8 cellular contexts compared by ENCODE assay signal in the genomic region with DNA sequence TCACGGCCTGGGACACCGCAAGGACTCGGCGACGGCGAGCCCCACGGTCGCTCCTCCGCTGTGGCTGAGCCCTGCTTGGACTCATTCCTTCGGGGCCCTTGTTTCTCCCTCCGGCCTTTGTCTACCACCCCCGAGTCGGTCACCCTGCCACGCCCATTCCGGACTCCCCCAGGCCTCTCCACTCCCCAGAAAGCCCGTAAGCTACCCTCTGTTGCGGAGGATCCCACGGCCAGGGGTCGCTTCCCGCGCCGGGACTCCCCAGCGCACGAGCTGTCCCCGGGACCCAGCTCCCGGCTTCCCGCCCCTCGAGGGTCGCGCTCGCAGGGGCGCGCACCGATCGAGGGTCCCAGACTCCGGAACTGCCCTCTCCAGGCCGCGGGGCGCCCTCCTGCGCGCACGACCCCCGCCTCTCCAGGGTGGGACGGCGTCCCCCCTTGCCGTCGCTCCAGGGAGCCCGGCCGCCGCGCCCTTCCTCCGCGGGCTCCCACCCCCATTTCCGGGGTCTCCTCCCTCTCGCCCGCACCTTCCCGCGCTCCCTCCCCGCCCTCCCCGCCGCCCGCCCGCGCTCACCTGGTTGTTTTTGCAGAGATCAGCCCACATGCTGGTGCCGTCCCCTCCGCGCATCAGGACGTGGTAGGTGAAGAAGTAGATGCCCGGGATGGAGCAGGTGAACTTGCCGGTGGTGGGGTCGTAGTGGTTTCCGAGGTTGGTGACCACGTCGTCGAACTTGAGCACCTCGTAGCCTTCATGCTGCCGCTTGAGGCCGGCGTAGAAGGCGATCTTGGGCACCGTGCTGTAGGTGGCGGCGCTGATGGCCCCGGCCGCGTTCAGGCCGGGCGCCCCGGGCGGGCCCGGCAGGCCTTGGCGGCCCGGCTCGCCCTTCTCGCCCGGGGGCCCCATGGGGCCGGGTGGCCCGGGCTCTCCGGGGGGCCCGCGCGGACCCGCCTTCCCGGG. TPM values are rescaled to one million over a fixed set of nuclear protein-coding genes. Genes with fewer than 3 reads are reported as not detected.
DNase-seq lines count a peak whose midpoint lies in the region; ATAC-seq, FAIRE-seq and TF ChIP-seq lines count a peak whose summit lies in the region.

No MANE protein-coding gene starts in this region.

- FAIRE-seq in pancreas (lab: Jason Lieb, UNC) (no peak), frontal cortex (lab: Jason Lieb, UNC) (no peak)

- intact Hi-C loops in pancreas (cut with DNase I), result loop anchor here in 1 of 3 donors (10.0 kb wide), 1 partner anchor 75 kb away; no protein-coding TSS in a partner anchor

- TF ChIP-seq CTCF in choroid plexus epithelial cell (conservative IDR thresholded peaks at IDR 0.05; ENCODE audit: low read depth, low read length), result no peak
- no peak for TF ChIP-seq CTCF in pancreas (IDR thresholded peaks at IDR 0.05)

- no peaks in the 10 kb centered on the region for H3K4me1 ChIP-seq in pancreas

- ATAC-seq in GM19397 (IDR thresholded peaks at IDR 0.05; ENCODE audit: unreplicated experiment) (peak; percentile 17), HG03378 (IDR thresholded peaks at IDR 0.05; ENCODE audit: unreplicated experiment) (peak; percentile 13), pancreas (peak; percentile 21 to 62 (median 37))

- H3K27me3 ChIP-seq in pancreas, result peaks cover 0 to 4% (median 0%) of the 10 kb centered on the region in 4 donors

- H3K9me3 ChIP-seq in pancreas, result no peaks in the 10 kb centered on the region

- WGBS in pancreas, 2 donors, result 8% methylated on average over 91 to 104 of the region's 104 CpGs

- no peaks in the 10 kb centered on the region for H3K36me3 ChIP-seq in pancreas

- H3K27ac ChIP-seq in pancreas, result no peak overlapping the region

- DNase-seq in D341Med (ENCODE audit: low spot score) (peak; percentile 66), choroid plexus epithelial cell (ENCODE audit: low read depth) (no peak), pancreas (peak in 2 of 6 donors; percentile 57 to 60), hippocampal formation (lab: John Stamatoyannopoulos, UW) (no peak), NCI-H2107 (lab: John Stamatoyannopoulos, UW) (no peak), frontal cortex (ENCODE audit: low spot score in 2 of 2) (no peak)

- peak overlapping the region; percentile 5 for H3K4me3 ChIP-seq in choroid plexus epithelial cell (ENCODE audit: low read depth, low read length)
- H3K4me3 ChIP-seq in pancreas, result peak overlapping the region in 3 of 4 donors; percentile 23 to 51 (median 37)

RNA-seq across cellular contexts. Expression of a gene that starts 1.5 kb away (rescaled TPM):
- total RNA-seq in pancreas (not detected), frontal cortex (70.5 TPM)
- polyA plus RNA-seq in pancreas, result under 1 TPM in 1 of 2 donors, not detected in 1; 0.05 TPM

Comparison
In these comparisons a context has a peak if more than half of its experiments do, and no peak if none do; other contexts are left out.
1. RNA of a gene that starts 1.5 kb away (total RNA-seq): 70.5 TPM in frontal cortex (single experiment); not detected in pancreas; every median in the first group is over 10 times any median in the second.
2. Peak in every context shown above with its lines, with median percentiles within 50 percentile points of each other: ATAC-seq.